In the genomic region with DNA sequence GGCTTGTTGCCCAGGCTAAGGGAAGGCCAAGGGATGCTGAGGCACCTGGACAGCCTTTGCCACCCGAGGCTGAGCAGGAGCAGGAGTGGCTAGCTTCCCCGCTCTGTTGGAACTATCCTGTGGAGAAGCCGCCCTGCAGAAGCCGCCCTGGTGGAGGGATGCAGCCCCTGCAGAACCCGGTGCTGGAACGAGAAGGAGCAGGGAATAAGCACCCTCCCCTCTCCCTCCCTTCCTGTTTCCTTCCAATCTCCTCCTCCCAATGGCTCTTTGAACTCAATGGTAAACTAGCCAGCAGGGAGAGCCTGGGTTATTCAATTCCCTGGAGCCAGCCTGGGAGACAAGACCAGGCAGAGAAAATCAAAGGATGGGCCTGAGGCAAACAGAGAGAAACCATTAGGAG, we compare ENCODE assay signal across 15 cellular contexts. TPM values are rescaled to one million over a fixed set of nuclear protein-coding genes. Genes with fewer than 3 reads are reported as not detected.
DNase-seq lines count a peak whose midpoint lies in the region; ATAC-seq and TF ChIP-seq lines count a peak whose summit lies in the region.
"Had no signal": no experiment of that assay in that cellular context is flagged by ENCODE, and none has a peak within 500 bp of the region (broad histone marks: within the 10 kb centered on the region; RNA-seq: fewer than 3 reads in every experiment).

No MANE protein-coding gene starts in this region.

- H3K27ac Mint-ChIP-seq in WTC11 (no peak overlapping the region), memory B cell (peak overlapping the region; percentile 82)
- H3K27ac Mint-ChIP-seq: activated CD4-positive, alpha-beta T cell treated with anti-CD3 and anti-CD28 coated beads for 36 hours; activated T-cell treated with anti-CD3 and anti-CD28 coated beads, Interleukin-2, amount 50 U/mL, for 72 hours; stimulated activated naive CD8-positive, alpha-beta T cell treated with anti-CD3 and anti-CD28 coated beads, Interleukin-15, Interleukin-2, amounts not matched to agents 100 ng/mL and 50 ng/mL, for 24 hours had no signal

- peaks cover 22% of the 10 kb centered on the region for H3K4me1 Mint-ChIP-seq in WTC11
- peaks cover 18% of the 10 kb centered on the region for H3K4me1 Mint-ChIP-seq in memory B cell
- H3K4me1 Mint-ChIP-seq: activated CD4-positive, alpha-beta T cell treated with anti-CD3 and anti-CD28 coated beads for 36 hours had no signal

- ATAC-seq in WTC11 (peak; percentile 99), memory B cell (ENCODE audit: low read depth) (no peak), HG03378 (IDR thresholded peaks at IDR 0.05; ENCODE audit: unreplicated experiment) (no peak), HG03135 (IDR thresholded peaks at IDR 0.05; ENCODE audit: unreplicated experiment) (no peak)
- ATAC-seq: activated CD4-positive, alpha-beta T cell treated with anti-CD3 and anti-CD28 coated beads for 36 hours; activated T-cell treated with anti-CD3 and anti-CD28 coated beads, Interleukin-2, amount 50 U/mL, for 72 hours; heart right ventricle had no signal

- POLR2A ChIA-PET in WTC11 (lab: Charles Lee), result interaction anchor here (1.4 kb wide), 1 partner anchor 129 kb away, joined by 3 read pairs; the partner anchor contains the start of gene EIF4A2

- H3K4me3 Mint-ChIP-seq in WTC11, result no peak overlapping the region
- no peak overlapping the region for H3K4me3 Mint-ChIP-seq in memory B cell
- H3K4me3 Mint-ChIP-seq: activated CD4-positive, alpha-beta T cell treated with anti-CD3 and anti-CD28 coated beads for 36 hours; activated T-cell treated with anti-CD3 and anti-CD28 coated beads, Interleukin-2, amount 50 U/mL, for 72 hours; stimulated activated naive CD8-positive, alpha-beta T cell treated with anti-CD3 and anti-CD28 coated beads, Interleukin-15, Interleukin-2, amounts not matched to agents 100 ng/mL and 50 ng/mL, for 24 hours had no signal

- H3K27me3 Mint-ChIP-seq in WTC11 (ENCODE audit: low read depth), result peaks cover 11% of the 10 kb centered on the region; the same call in 1 of the 2 replicates
- peaks cover 1% of the 10 kb centered on the region for H3K27me3 Mint-ChIP-seq in memory B cell

- peaks cover 29% of the 10 kb centered on the region for H3K36me3 Mint-ChIP-seq in WTC11
- H3K36me3 Mint-ChIP-seq in memory B cell, result no peaks in the 10 kb centered on the region

- CTCF ChIA-PET in WTC11 (lab: Charles Lee), result interaction anchor here (0.9 to 1.8 kb wide), 7 partner anchors 11 to 98 kb away, joined by 3 to 7 read pairs (median 5); no protein-coding TSS in a partner anchor

- H3K9me3 Mint-ChIP-seq in WTC11 (peaks cover 35% of the 10 kb centered on the region), memory B cell (no peaks in the 10 kb centered on the region)
- H3K9me3 Mint-ChIP-seq: activated T-cell treated with anti-CD3 and anti-CD28 coated beads, Interleukin-2, amount 50 U/mL, for 72 hours; stimulated activated naive CD8-positive, alpha-beta T cell treated with anti-CD3 and anti-CD28 coated beads, Interleukin-15, Interleukin-2, amounts not matched to agents 100 ng/mL and 50 ng/mL, for 24 hours had no signal

- DNase-seq in D341Med (ENCODE audit: low spot score) (peak; percentile 49), HT-29 (ENCODE audit: low spot score) (peak; percentile 39), WTC11 (ENCODE audit: low spot score) (peak; percentile 72), memory B cell (ENCODE audit: low spot score in 2 of 2) (no peak), amniotic stem cell (lab: John Stamatoyannopoulos, UW) (no peak)
- DNase-seq in activated CD4-positive, alpha-beta T cell treated with anti-CD3 and anti-CD28 coated beads for 48 hours, result no peak
- DNase-seq: activated CD4-positive, alpha-beta T cell treated with anti-CD3 and anti-CD28 coated beads for 36 hours; activated T-cell treated with anti-CD3 and anti-CD28 coated beads, Interleukin-2, amount 50 U/mL, for 72 hours; heart right ventricle; NCI-H446 treated with DMSO at 0.1 percent for 48 hours; stimulated activated CD4-positive, alpha-beta T cell treated with anti-CD3 and anti-CD28 coated beads, Interleukin-4, amount 100 ng/mL, for 1 hour had no signal

- no peak; the same call in 1 of the 2 replicates for TF ChIP-seq CTCF in WTC11 (IDR thresholded peaks at IDR 0.05)

TF ChIP-seq in WTC11, 78 proteins besides CTCF, POLR2A, EP300 and RAD21:
- TF ChIP-seq RELA (CRISPR knock-in tag; IDR thresholded peaks at IDR 0.05; ENCODE audit: borderline replicate concordance) (no peak), ELF4 (CRISPR knock-in tag; IDR thresholded peaks at IDR 0.05; ENCODE audit: low read depth) (no peak), ATF2 (CRISPR knock-in tag; IDR thresholded peaks at IDR 0.05; ENCODE audit: borderline replicate concordance, low read depth) (no peak), NFE2L1 (CRISPR knock-in tag; IDR thresholded peaks at IDR 0.05) (no peak), TCF7 (CRISPR knock-in tag; IDR thresholded peaks at IDR 0.05; ENCODE audit: low read depth) (no peak), SP1 (CRISPR knock-in tag; conservative IDR thresholded peaks at IDR 0.05) (peak; percentile 31; the same call in 1 of the 2 replicates), ESRRA (CRISPR knock-in tag; IDR thresholded peaks at IDR 0.05; ENCODE audit: borderline replicate concordance) (no peak)
- TF ChIP-seq, protein P1, sequence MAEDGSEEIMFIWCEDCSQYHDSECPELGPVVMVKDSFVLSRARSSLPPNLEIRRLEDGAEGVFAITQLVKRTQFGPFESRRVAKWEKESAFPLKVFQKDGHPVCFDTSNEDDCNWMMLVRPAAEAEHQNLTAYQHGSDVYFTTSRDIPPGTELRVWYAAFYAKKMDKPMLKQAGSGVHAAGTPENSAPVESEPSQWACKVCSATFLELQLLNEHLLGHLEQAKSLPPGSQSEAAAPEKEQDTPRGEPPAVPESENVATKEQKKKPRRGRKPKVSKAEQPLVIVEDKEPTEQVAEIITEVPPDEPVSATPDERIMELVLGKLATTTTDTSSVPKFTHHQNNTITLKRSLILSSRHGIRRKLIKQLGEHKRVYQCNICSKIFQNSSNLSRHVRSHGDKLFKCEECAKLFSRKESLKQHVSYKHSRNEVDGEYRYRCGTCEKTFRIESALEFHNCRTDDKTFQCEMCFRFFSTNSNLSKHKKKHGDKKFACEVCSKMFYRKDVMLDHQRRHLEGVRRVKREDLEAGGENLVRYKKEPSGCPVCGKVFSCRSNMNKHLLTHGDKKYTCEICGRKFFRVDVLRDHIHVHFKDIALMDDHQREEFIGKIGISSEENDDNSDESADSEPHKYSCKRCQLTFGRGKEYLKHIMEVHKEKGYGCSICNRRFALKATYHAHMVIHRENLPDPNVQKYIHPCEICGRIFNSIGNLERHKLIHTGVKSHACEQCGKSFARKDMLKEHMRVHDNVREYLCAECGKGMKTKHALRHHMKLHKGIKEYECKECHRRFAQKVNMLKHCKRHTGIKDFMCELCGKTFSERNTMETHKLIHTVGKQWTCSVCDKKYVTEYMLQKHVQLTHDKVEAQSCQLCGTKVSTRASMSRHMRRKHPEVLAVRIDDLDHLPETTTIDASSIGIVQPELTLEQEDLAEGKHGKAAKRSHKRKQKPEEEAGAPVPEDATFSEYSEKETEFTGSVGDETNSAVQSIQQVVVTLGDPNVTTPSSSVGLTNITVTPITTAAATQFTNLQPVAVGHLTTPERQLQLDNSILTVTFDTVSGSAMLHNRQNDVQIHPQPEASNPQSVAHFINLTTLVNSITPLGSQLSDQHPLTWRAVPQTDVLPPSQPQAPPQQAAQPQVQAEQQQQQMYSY (CRISPR knock-in tag; IDR thresholded peaks at IDR 0.05), result peak; percentile 86

RNA-seq across cellular contexts. Expression of gene HRG, which starts 11.8 kb away (rescaled TPM):
- total RNA-seq in HT-29 (2014; rRNA removed; shearing (Covaris generic)), result not detected in 2 replicates
- total RNA-seq in WTC11 (2021), result 0.11 to 0.24 TPM (median 0.11 TPM) in 3 replicates
- total RNA-seq: activated T-cell treated with anti-CD3 and anti-CD28 coated beads, Interleukin-2, amount 50 U/mL, for 72 hours; astrocyte had no signal

RNA-seq across cellular contexts. Expression of gene FETUB, which starts 13.8 kb away (rescaled TPM):
- total RNA-seq in HT-29 (2014; rRNA removed; shearing (Covaris generic)), result not detected in 2 replicates
- not detected in 3 replicates for total RNA-seq in WTC11 (2021)
- total RNA-seq: activated CD4-positive, alpha-beta T cell treated with anti-CD3 and anti-CD28 coated beads for 36 hours; activated T-cell treated with anti-CD3 and anti-CD28 coated beads, Interleukin-2, amount 50 U/mL, for 72 hours; astrocyte had no signal

RNA-seq across cellular contexts. Expression of gene AHSG, which starts 41.1 kb away (rescaled TPM):
- total RNA-seq in HT-29 (2014; rRNA removed; shearing (Covaris generic)), result not detected in 2 replicates
- 1.5 to 1.9 TPM (median 1.8 TPM) in 3 replicates for total RNA-seq in WTC11 (2021)
- total RNA-seq: activated CD4-positive, alpha-beta T cell treated with anti-CD3 and anti-CD28 coated beads for 36 hours; astrocyte; heart right ventricle had no signal

Comparison
In these comparisons a context has a peak if more than half of its experiments do, and no peak if none do; other contexts are left out.
1. DNase-seq: peak in D341Med (single experiment), HT-29 (single experiment) and WTC11 (single experiment); none in memory B cell (0 of 2), amniotic stem cell (single experiment) and activated CD4-positive, alpha-beta T cell treated with anti-CD3 and anti-CD28 coated beads for 48 hours (single experiment).